ENCODE assay signal across 8 cellular contexts in the genomic region with DNA sequence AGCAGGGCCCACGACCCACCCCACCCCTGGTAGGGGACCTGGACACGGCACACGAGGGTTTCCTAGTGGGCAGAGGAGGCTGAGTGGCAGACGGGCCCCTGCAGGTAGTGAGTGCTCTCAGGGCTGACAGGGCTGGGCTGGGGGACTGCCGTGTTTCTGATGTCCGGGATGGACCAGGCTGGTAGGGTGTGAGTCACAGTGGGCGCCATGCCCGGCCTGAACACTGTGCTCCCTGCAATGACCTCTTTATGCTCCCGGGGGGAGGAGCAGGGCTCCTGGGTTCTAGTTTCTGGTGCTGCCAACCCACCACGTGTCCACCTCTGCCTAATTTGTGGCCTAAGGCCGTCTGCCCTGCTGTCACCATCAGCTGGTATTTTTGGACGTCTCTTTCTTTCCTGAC. TPM values are rescaled to one million over a fixed set of nuclear protein-coding genes. Genes with fewer than 3 reads are reported as not detected.
DNase-seq lines count a peak whose midpoint lies in the region; ATAC-seq, FAIRE-seq and TF ChIP-seq lines count a peak whose summit lies in the region.

No MANE protein-coding gene starts in this region.

- H3K4me2 ChIP-seq in astrocyte (ENCODE audit: low read length) (peak overlapping the region; percentile 94), hepatocyte (peak overlapping the region; percentile 80), Karpas-422 (ENCODE audit: low read depth, low read length, poor library complexity, severe bottlenecking) (no peak overlapping the region)

- intact Hi-C loops in sigmoid colon (cut with DNase I), result no loop called here

- peaks cover under 1% of the 10 kb centered on the region for H3K36me3 Mint-ChIP-seq in astrocyte (ENCODE audit: low read depth, unreplicated experiment)

- H3K9me3 ChIP-seq in astrocyte (ENCODE audit: insufficient read depth, low read depth, low read length) (no peaks in the 10 kb centered on the region), hepatocyte (ENCODE audit: low read depth) (no peaks in the 10 kb centered on the region), sigmoid colon (no peaks in the 10 kb centered on the region), Karpas-422 (ENCODE audit: low read length) (no peaks in the 10 kb centered on the region)

- H3K4me1 ChIP-seq in astrocyte (ENCODE audit: insufficient read depth, low read length) (peaks cover 67% of the 10 kb centered on the region), hepatocyte (ENCODE audit: insufficient read depth) (peaks cover 59% of the 10 kb centered on the region), sigmoid colon (peaks cover 0 to 80% (median 66%) of the 10 kb centered on the region in 4 donors), Karpas-422 (ENCODE audit: low read length) (no peaks in the 10 kb centered on the region)

- H3K36me3 ChIP-seq in astrocyte (ENCODE audit: insufficient read depth, low read length) (peaks cover 5% of the 10 kb centered on the region), hepatocyte (replicated peaks; ENCODE audit: insufficient read depth, low read depth) (no peaks in the 10 kb centered on the region), sigmoid colon (peaks cover 0 to 17% (median 10%) of the 10 kb centered on the region in 4 donors), Karpas-422 (ENCODE audit: insufficient read depth, low read length) (no peaks in the 10 kb centered on the region)

- H4K20me1 ChIP-seq in astrocyte (ENCODE audit: insufficient read depth, low read length) (peaks cover 55% of the 10 kb centered on the region), hepatocyte (ENCODE audit: insufficient read depth, poor library complexity, severe bottlenecking) (peaks cover 7% of the 10 kb centered on the region), Karpas-422 (ENCODE audit: insufficient read depth, low read depth, low read length) (no peaks in the 10 kb centered on the region)

- WGBS in hepatocyte (ENCODE audit: low lambda C conversion rate, missing lambda C conversion rate), result 38% methylated on average over 11 of the region's 12 CpGs
- WGBS in sigmoid colon, 2 donors, result 31 to 59% methylated on average over 12 of the region's 12 CpGs

- H3K9ac ChIP-seq in astrocyte (ENCODE audit: low read length) (peak overlapping the region; percentile 77), Karpas-422 (ENCODE audit: low read length) (no peak overlapping the region)

- TF ChIP-seq EP300 in sigmoid colon (IDR thresholded peaks at IDR 0.05), result peak in 2 of 4 donors; percentile 13 to 49

- no peaks in the 10 kb centered on the region for H3K27me3 Mint-ChIP-seq in astrocyte (ENCODE audit: low read depth, unreplicated experiment)

- H3K4me3 ChIP-seq in HFF-Myc (replicated peaks; ENCODE audit: low read depth, low read length), result peak overlapping the region; percentile 81
- H3K4me3 ChIP-seq in astrocyte (ENCODE audit: insufficient read depth, low read depth, low read length), result peak overlapping the region; percentile 74
- no peak overlapping the region for H3K4me3 ChIP-seq in hepatocyte
- peak overlapping the region; percentile 21 to 48 (median 42) for H3K4me3 ChIP-seq in sigmoid colon
- H3K4me3 ChIP-seq in Karpas-422 (ENCODE audit: low read length), result no peak overlapping the region

- H3K27me3 ChIP-seq in astrocyte (ENCODE audit: insufficient read depth, low read length) (no peaks in the 10 kb centered on the region), hepatocyte (peaks cover 11% of the 10 kb centered on the region), sigmoid colon (no peaks in the 10 kb centered on the region), Karpas-422 (ENCODE audit: low read length) (no peaks in the 10 kb centered on the region)

- H3K27ac Mint-ChIP-seq in astrocyte (ENCODE audit: unreplicated experiment), result peak overlapping the region; percentile 96

- H3K9me3 Mint-ChIP-seq in astrocyte (ENCODE audit: unreplicated experiment), result no peaks in the 10 kb centered on the region

- DNase-seq in HFF-Myc (ENCODE audit: extremely low read depth, low read depth), result no peak
- peak; percentile 67 for DNase-seq in astrocyte (ENCODE audit: low read depth)
- peak; percentile 65 for DNase-seq in hepatocyte (ENCODE audit: low spot score)
- DNase-seq in sigmoid colon, result peak; percentile 96
- DNase-seq in SKM-1 treated with dmso at 0.1 percent for 144 hours (lab: John Stamatoyannopoulos, UW; ENCODE audit: unreplicated experiment), result no peak
- no peak for DNase-seq in Karpas-422

- H3K4me1 Mint-ChIP-seq in astrocyte (ENCODE audit: low read depth, unreplicated experiment), result peaks cover 58% of the 10 kb centered on the region

- H3K4me3 Mint-ChIP-seq in astrocyte (ENCODE audit: unreplicated experiment), result peak overlapping the region; percentile 90

- no peak for FAIRE-seq in astrocyte (lab: Jason Lieb, UNC)

- no peak overlapping the region for H2AFZ ChIP-seq in astrocyte (ENCODE audit: low read depth, low read length)
- no peak overlapping the region for H2AFZ ChIP-seq in hepatocyte
- no peak overlapping the region for H2AFZ ChIP-seq in Karpas-422 (ENCODE audit: low read length)

- H3K79me2 ChIP-seq in astrocyte (ENCODE audit: insufficient read depth, low read length) (peaks cover 75% of the 10 kb centered on the region), hepatocyte (peaks cover 37% of the 10 kb centered on the region), Karpas-422 (ENCODE audit: low read length) (no peaks in the 10 kb centered on the region)

- TF ChIP-seq POLR2A in sigmoid colon (IDR thresholded peaks at IDR 0.05), result no peak

- H3K9me2 ChIP-seq in hepatocyte (replicated peaks; ENCODE audit: insufficient read depth), result no peaks in the 10 kb centered on the region
- no peaks in the 10 kb centered on the region for H3K9me2 ChIP-seq in Karpas-422 (replicated peaks; ENCODE audit: insufficient read depth, low read length)

- H3K27ac ChIP-seq in astrocyte (ENCODE audit: low read depth, low read length) (peak overlapping the region; percentile 75), hepatocyte (peak overlapping the region; percentile 78), sigmoid colon (peak overlapping the region; percentile 81 to 92 (median 87)), Karpas-422 (ENCODE audit: low read length) (no peak overlapping the region)

- no peak for ATAC-seq in GM18873 (IDR thresholded peaks at IDR 0.05; ENCODE audit: low FRiP score, unreplicated experiment)
- ATAC-seq in HG03196 (IDR thresholded peaks at IDR 0.05; ENCODE audit: unreplicated experiment), result no peak

- TF ChIP-seq CTCF in HFF-Myc (IDR thresholded peaks at IDR 0.05; ENCODE audit: low read depth, low read length, missing control alignments) (no peak), astrocyte (IDR thresholded peaks at IDR 0.05; ENCODE audit: insufficient read depth, low read depth, low read length) (no peak), hepatocyte (IDR thresholded peaks at IDR 0.05; ENCODE audit: poor library complexity) (no peak), sigmoid colon (IDR thresholded peaks at IDR 0.05) (no peak)

RNA-seq across cellular contexts. Expression of gene ARHGAP23, which starts 26.3 kb away (rescaled TPM):
- total RNA-seq in astrocyte (88.5 and 118 TPM in 2 replicates), hepatocyte (7.3 and 16.0 TPM in 2 replicates), sigmoid colon (10 to 100 TPM; 11.2 to 42.1 (median 28.5) TPM)
- polyA plus RNA-seq in hepatocyte (30.0 and 32.8 TPM in 2 replicates), sigmoid colon (1 to 10 TPM in 2 of 3 donors, under 1 TPM in 1; 0.69 to 9.8 (median 3.0) TPM)
- total RNA-seq in Karpas-422 (2014; rRNA removed; shearing (Covaris generic); ENCODE audit: low replicate concordance), result 0.04 and 0.54 TPM in 2 replicates

Comparison
In these comparisons a context has a peak if more than half of its experiments do, and no peak if none do; other contexts are left out.
1. DNase-seq: peak in astrocyte (single experiment), hepatocyte (single experiment) and sigmoid colon (single experiment); none in HFF-Myc (single experiment), SKM-1 treated with dmso at 0.1 percent for 144 hours (single experiment) and Karpas-422 (single experiment).
2. H3K4me3 ChIP-seq: peak in HFF-Myc (single experiment), astrocyte (single experiment) and sigmoid colon (4 of 4); none in hepatocyte (single experiment) and Karpas-422 (single experiment).